9 cellular contexts compared by ENCODE assay signal in genomic region chr11:119100246-119100959, GRCh38. TPM values are rescaled to one million over a fixed set of nuclear protein-coding genes. Genes with fewer than 3 reads are reported as not detected.
A peak's percentile ranks its signal among the peaks of the same experiment; 100 is the strongest.
DNase-seq lines count a peak whose midpoint lies in the region; ATAC-seq and FAIRE-seq lines count a peak whose summit lies in the region.
"Had no signal": no experiment of that assay in that cellular context is flagged by ENCODE, and none has a peak within 500 bp of the region (broad histone marks: within the 10 kb centered on the region; RNA-seq: fewer than 3 reads in every experiment).

No MANE protein-coding gene starts in this region.

- peak overlapping the region; percentile 92 to 99 (median 96) for H3K4me3 Mint-ChIP-seq in IgD-negative memory B cell

- peaks cover 21 to 45% (median 34%) of the 10 kb centered on the region in 3 donors for H3K4me1 Mint-ChIP-seq in IgD-negative memory B cell

- peaks cover 1% of the 10 kb centered on the region for H3K27me3 Mint-ChIP-seq in IgD-negative memory B cell

- peak overlapping the region; percentile 51 to 86 (median 70) for H3K4me3 ChIP-seq in skin epidermis

- peak; percentile 15 for DNase-seq in DMS79 treated with DMSO at 0.1 percent for 48 hours (lab: John Stamatoyannopoulos, UW)
- no peak for DNase-seq in DMS79 (lab: John Stamatoyannopoulos, UW)
- DNase-seq in foreskin melanocyte = peak; percentile 48

- ATAC-seq in GM19395 (IDR thresholded peaks at IDR 0.05; ENCODE audit: unreplicated experiment) (no peak), HG02623 (IDR thresholded peaks at IDR 0.05; ENCODE audit: unreplicated experiment) (no peak)

- peak overlapping the region in 5 of 21 experiments; percentile 44 to 92 (median 88) for H3K27ac ChIP-seq in skin epidermis

- peaks cover 2% of the 10 kb centered on the region for H3K36me3 Mint-ChIP-seq in IgD-negative memory B cell

- peak; percentile 59 for FAIRE-seq in TTC549 (lab: Jason Lieb, UNC)
- FAIRE-seq: colon had no signal

- peak overlapping the region in 2 of 3 donors; percentile 46 to 93 for H3K27ac Mint-ChIP-seq in IgD-negative memory B cell

- H3K9me3 Mint-ChIP-seq in IgD-negative memory B cell = no peaks in the 10 kb centered on the region

RNA-seq across cellular contexts. Expression of gene DPAGT1, which starts 1.2 kb away (rescaled TPM):
- 34.7 TPM for polyA plus RNA-seq in IgD-negative memory B cell

RNA-seq across cellular contexts. Expression of gene C2CD2L, which starts 6.7 kb away (rescaled TPM):
- polyA plus RNA-seq in IgD-negative memory B cell = 5.6 TPM

RNA-seq across cellular contexts. Expression of gene HMBS, which starts 15.7 kb away (rescaled TPM):
- polyA plus RNA-seq in IgD-negative memory B cell = 24.8 TPM

RNA-seq across cellular contexts. Expression of gene HINFP, which starts 21.0 kb away (rescaled TPM):
- 12.9 TPM for polyA plus RNA-seq in IgD-negative memory B cell

RNA-seq across cellular contexts. Expression of gene VPS11, which starts 32.8 kb away (rescaled TPM):
- polyA plus RNA-seq in IgD-negative memory B cell = 52.6 TPM
